8 cellular contexts compared by ENCODE assay signal in genomic region chr11:59810189-59810910, GRCh38. TPM values are rescaled to one million over a fixed set of nuclear protein-coding genes. Genes with fewer than 3 reads are reported as not detected.
A peak's percentile ranks its signal among the peaks of the same experiment; 100 is the strongest.
DNase-seq lines count a peak whose midpoint lies in the region; ATAC-seq and TF ChIP-seq lines count a peak whose summit lies in the region.

Gene MRPL16, minus strand, starts transcription at chr11:59810778. Its CDS starts 120 bp downstream, at chr11:59810658.

- TF ChIP-seq POLR2A in breast epithelium (IDR thresholded peaks at IDR 0.05): no peak

- CTCF ChIA-PET in AG04450 (lab: Charles Lee): interaction anchor here (0.7 to 6.3 kb wide), 5 partner anchors 8 to 589 kb away, joined by 3 to 42 read pairs (median 3); partner anchors contain the start of gene STX3

- H3K9me3 ChIP-seq in AG04450 (ENCODE audit: control insufficient read depth, insufficient read depth, low read length): no peaks in the 10 kb centered on the region; the same call in 1 of the 2 replicates
- no peaks in the 10 kb centered on the region for H3K9me3 ChIP-seq in breast epithelium

- H3K36me3 ChIP-seq in breast epithelium: no peaks in the 10 kb centered on the region

- POLR2A ChIA-PET in AG04450 (lab: Yijun Ruan, JAX): interaction anchor here (0.8 to 1.0 kb wide), 2 partner anchors 10 to 57 kb away, joined by 3 read pairs; no protein-coding TSS in a partner anchor

- H3K27me3 ChIP-seq in AG04450 (ENCODE audit: control insufficient read depth, insufficient read depth, low read length) (no peaks in the 10 kb centered on the region), breast epithelium (no peaks in the 10 kb centered on the region)

- DNase-seq in AG04450 (ENCODE audit: low read depth, low spot score): peak; percentile 69
- peak; percentile 91 for DNase-seq in NCI-H2196 (lab: John Stamatoyannopoulos, UW; ENCODE audit: unreplicated experiment)
- DNase-seq in breast epithelium (ENCODE audit: low spot score in 2 of 2): peak; percentile 85 to 91
- peak; percentile 89 for DNase-seq in iPS-NIHi7 (ENCODE audit: extremely low spot score)
- DNase-seq in smooth muscle cell of the brain vasculature (ENCODE audit: low read depth, low spot score): peak; percentile 61

- H3K27ac ChIP-seq in AG04450 (ENCODE audit: low read depth, low read length): peak within 1 kb of the TSS; percentile 39
- peak within 1 kb of the TSS; percentile 81 for H3K27ac ChIP-seq in VCaP
- peak within 1 kb of the TSS; percentile 80 to 89 for H3K27ac ChIP-seq in breast epithelium

- TF ChIP-seq CTCF in AG04450 (IDR thresholded peaks at IDR 0.05; ENCODE audit: low read depth, low read length) (peak; percentile 22; the same call in 1 of the 2 replicates), VCaP (conservative IDR thresholded peaks at IDR 0.05) (peak; percentile 50), breast epithelium (IDR thresholded peaks at IDR 0.05) (peak in 2 of 3 donors; percentile 10 to 47)

- H3K4me3 ChIP-seq in AG04450 (ENCODE audit: low read depth, low read length) (peak within 1 kb of the TSS; percentile 100), breast epithelium (peak within 1 kb of the TSS; percentile 68 to 95 (median 92))

- peak; percentile 87 for ATAC-seq in GM18870 (IDR thresholded peaks at IDR 0.05; ENCODE audit: unreplicated experiment)
- peak; percentile 98 for ATAC-seq in HG03135 (IDR thresholded peaks at IDR 0.05; ENCODE audit: unreplicated experiment)

- no peaks in the 10 kb centered on the region for H3K4me1 ChIP-seq in breast epithelium

- intact Hi-C loops in breast epithelium (cut with DNase I; ENCODE audit: low total_unique reads): no loop called here

RNA-seq across cellular contexts. Expression of gene MRPL16, which starts in this region (rescaled TPM):
- 65.0 and 72.3 TPM in 2 replicates for polyA plus RNA-seq in AG04450 (2011; rRNA removed)
- polyA minus RNA-seq in AG04450 (2011; rRNA and poly(A)+ RNA removed): 29.6 and 32.8 TPM in 2 replicates
- total RNA-seq in breast epithelium: 10 to 100 TPM; 36.3 to 41.4 (median 37.4) TPM

Comparison
In these comparisons a context has a peak if more than half of its experiments do, and no peak if none do; other contexts are left out.
1. Peak in every context shown above with its lines: DNase-seq, ATAC-seq, H3K4me3 ChIP-seq and H3K27ac ChIP-seq.